Comparison of ENCODE assay signal across 1 cellular context in the genomic region with DNA sequence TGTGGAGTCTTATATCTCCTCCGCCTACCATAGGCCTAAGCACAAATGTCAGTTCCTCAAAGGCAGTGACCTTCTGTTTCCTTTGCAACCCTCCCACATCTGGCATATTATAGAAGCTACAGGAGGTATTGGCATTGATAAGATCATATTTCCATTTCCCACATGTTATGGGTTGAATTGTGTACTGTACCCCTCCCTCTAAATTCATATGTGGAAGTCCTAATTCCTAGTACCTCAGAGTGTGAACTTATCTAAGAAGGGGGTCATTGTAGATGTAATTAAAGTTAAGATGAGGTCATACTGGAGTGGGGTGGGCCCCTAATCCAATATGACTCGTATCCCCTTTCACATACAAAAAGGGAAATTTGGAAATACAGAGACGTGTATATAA.
TF ChIP-seq lines count a peak whose summit lies in the region.

No MANE protein-coding gene starts in this region.

TF ChIP-seq in HepG2, 621 proteins besides CTCF, POLR2A, EP300 and RAD21:
- TF ChIP-seq, protein P1, sequence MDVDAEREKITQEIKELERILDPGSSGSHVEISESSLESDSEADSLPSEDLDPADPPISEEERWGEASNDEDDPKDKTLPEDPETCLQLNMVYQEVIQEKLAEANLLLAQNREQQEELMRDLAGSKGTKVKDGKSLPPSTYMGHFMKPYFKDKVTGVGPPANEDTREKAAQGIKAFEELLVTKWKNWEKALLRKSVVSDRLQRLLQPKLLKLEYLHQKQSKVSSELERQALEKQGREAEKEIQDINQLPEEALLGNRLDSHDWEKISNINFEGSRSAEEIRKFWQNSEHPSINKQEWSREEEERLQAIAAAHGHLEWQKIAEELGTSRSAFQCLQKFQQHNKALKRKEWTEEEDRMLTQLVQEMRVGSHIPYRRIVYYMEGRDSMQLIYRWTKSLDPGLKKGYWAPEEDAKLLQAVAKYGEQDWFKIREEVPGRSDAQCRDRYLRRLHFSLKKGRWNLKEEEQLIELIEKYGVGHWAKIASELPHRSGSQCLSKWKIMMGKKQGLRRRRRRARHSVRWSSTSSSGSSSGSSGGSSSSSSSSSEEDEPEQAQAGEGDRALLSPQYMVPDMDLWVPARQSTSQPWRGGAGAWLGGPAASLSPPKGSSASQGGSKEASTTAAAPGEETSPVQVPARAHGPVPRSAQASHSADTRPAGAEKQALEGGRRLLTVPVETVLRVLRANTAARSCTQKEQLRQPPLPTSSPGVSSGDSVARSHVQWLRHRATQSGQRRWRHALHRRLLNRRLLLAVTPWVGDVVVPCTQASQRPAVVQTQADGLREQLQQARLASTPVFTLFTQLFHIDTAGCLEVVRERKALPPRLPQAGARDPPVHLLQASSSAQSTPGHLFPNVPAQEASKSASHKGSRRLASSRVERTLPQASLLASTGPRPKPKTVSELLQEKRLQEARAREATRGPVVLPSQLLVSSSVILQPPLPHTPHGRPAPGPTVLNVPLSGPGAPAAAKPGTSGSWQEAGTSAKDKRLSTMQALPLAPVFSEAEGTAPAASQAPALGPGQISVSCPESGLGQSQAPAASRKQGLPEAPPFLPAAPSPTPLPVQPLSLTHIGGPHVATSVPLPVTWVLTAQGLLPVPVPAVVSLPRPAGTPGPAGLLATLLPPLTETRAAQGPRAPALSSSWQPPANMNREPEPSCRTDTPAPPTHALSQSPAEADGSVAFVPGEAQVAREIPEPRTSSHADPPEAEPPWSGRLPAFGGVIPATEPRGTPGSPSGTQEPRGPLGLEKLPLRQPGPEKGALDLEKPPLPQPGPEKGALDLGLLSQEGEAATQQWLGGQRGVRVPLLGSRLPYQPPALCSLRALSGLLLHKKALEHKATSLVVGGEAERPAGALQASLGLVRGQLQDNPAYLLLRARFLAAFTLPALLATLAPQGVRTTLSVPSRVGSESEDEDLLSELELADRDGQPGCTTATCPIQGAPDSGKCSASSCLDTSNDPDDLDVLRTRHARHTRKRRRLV (CRISPR knock-in tag; IDR thresholded peaks at IDR 0.05) = no peak
- no peak for TF ChIP-seq ZNF788 (CRISPR knock-in tag; IDR thresholded peaks at IDR 0.05; ENCODE audit: borderline replicate concordance)
- TF ChIP-seq PITX1 (CRISPR knock-in tag; IDR thresholded peaks at IDR 0.05) = no peak
- TF ChIP-seq ZNF367 (CRISPR knock-in tag; IDR thresholded peaks at IDR 0.05; ENCODE audit: borderline replicate concordance) = no peak
- TF ChIP-seq FOXK2 (IDR thresholded peaks at IDR 0.05) = no peak
- TF ChIP-seq ATF7 (IDR thresholded peaks at IDR 0.05) = peak; percentile 19; the same call in 1 of the 2 replicates
- no peak for TF ChIP-seq ATF7 (CRISPR knock-in tag; IDR thresholded peaks at IDR 0.05)
- TF ChIP-seq EEA1 (CRISPR knock-in tag; IDR thresholded peaks at IDR 0.05; ENCODE audit: borderline replicate concordance) = no peak
